In genomic region chr12:132446535-132447326, GRCh38 we compare ENCODE assay signal across 2 cellular contexts.
TF ChIP-seq lines count a peak whose summit lies in the region.

No MANE protein-coding gene starts in this region.

TF ChIP-seq in A549, 52 proteins besides CTCF, POLR2A, EP300 and RAD21 (continued from another document):
- peak; percentile 60 for TF ChIP-seq REST (IDR thresholded peaks at IDR 0.05)
- no peak for TF ChIP-seq CEBPB (IDR thresholded peaks at IDR 0.05)
TF ChIP-seq in A549: peak in this region for 1.

TF ChIP-seq in HCT116, 20 proteins besides CTCF, POLR2A, EP300 and RAD21 (continued from another document):
- TF ChIP-seq YY1 (IDR thresholded peaks at IDR 0.05; ENCODE audit: extremely low read depth, insufficient replicate concordance, low read depth, low read length), result no peak
TF ChIP-seq in HCT116: peak in this region for 0.
